9 cellular contexts compared by ENCODE assay signal in genomic region chr14:104393898-104394605, GRCh38.
DNase-seq lines count a peak whose midpoint lies in the region; ATAC-seq and TF ChIP-seq lines count a peak whose summit lies in the region.
"Had no signal": no experiment of that assay in that cellular context is flagged by ENCODE, and none has a peak within 500 bp of the region (broad histone marks: within the 10 kb centered on the region; RNA-seq: fewer than 3 reads in every experiment).

No MANE protein-coding gene starts in this region.

- no peaks in the 10 kb centered on the region for H3K27me3 Mint-ChIP-seq in activated T-cell treated with anti-CD3 and anti-CD28 coated beads, Interleukin-2, amount 50 U/mL, for 4 hours (ENCODE audit: low read depth)

- peak; percentile 59 to 65 for ATAC-seq in activated T-cell treated with anti-CD3 and anti-CD28 coated beads, Interleukin-2, amount 50 U/mL, for 4 hours
- ATAC-seq in left lung (peak; percentile 26), GM19452 (IDR thresholded peaks at IDR 0.05; ENCODE audit: unreplicated experiment) (no peak)

- peak overlapping the region in 1 of 2 donors; percentile 7 for H3K27ac ChIP-seq in left lung
- H3K27ac ChIP-seq in stomach = peak overlapping the region in 1 of 5 donors; percentile 38
- H3K27ac ChIP-seq: epithelial cell of prostate had no signal

- H3K4me1 Mint-ChIP-seq in activated T-cell treated with anti-CD3 and anti-CD28 coated beads, Interleukin-2, amount 50 U/mL, for 4 hours (ENCODE audit: low read depth) = peaks cover 71% of the 10 kb centered on the region

- 35 to 62% (median 42%) methylated on average over 5 to 15 of the region's 15 CpGs for WGBS in stomach, 5 donors

- no peak overlapping the region for H3K4me3 ChIP-seq in left lung
- H3K4me3 ChIP-seq in stomach = no peak overlapping the region

- no peaks in the 10 kb centered on the region for H3K36me3 Mint-ChIP-seq in activated T-cell treated with anti-CD3 and anti-CD28 coated beads, Interleukin-2, amount 50 U/mL, for 4 hours (ENCODE audit: insufficient read depth)

- TF ChIP-seq POLR2A in stomach (IDR thresholded peaks at IDR 0.05) = no peak

- peaks cover 0 to 24% of the 10 kb centered on the region in 2 donors for H3K9me3 ChIP-seq in left lung
- H3K9me3 ChIP-seq in stomach = peaks cover 0 to 27% (median 25%) of the 10 kb centered on the region in 4 donors

- H3K36me3 ChIP-seq in left lung = no peaks in the 10 kb centered on the region
- H3K36me3 ChIP-seq in stomach = no peaks in the 10 kb centered on the region

- intact Hi-C loops in left lung (cut with DNase I) (no loop called here), stomach (cut with DNase I; ENCODE audit: low total_unique reads) (no loop called here)

- no peak for TF ChIP-seq EP300 in stomach (IDR thresholded peaks at IDR 0.05)

- peak; percentile 14 for DNase-seq in NCI-H524 treated with DMSO at 0.1 percent for 48 hours (lab: John Stamatoyannopoulos, UW)
- DNase-seq in activated T-cell treated with anti-CD3 and anti-CD28 coated beads, Interleukin-2, amount 50 U/mL, for 4 hours = peak; percentile 42
- peak in 1 of 2 donors; percentile 70 for DNase-seq in left lung
- peak; percentile 63 for DNase-seq in stomach
- no peak for DNase-seq in hippocampal formation (lab: John Stamatoyannopoulos, UW)
- no peak for DNase-seq in NCI-H1105 (lab: John Stamatoyannopoulos, UW)
- no peak for DNase-seq in AG08396 (ENCODE audit: low spot score)

- peaks cover 13% of the 10 kb centered on the region for H3K9me3 Mint-ChIP-seq in activated T-cell treated with anti-CD3 and anti-CD28 coated beads, Interleukin-2, amount 50 U/mL, for 4 hours

- peaks cover 0 to 3% of the 10 kb centered on the region in 2 donors for H3K27me3 ChIP-seq in left lung
- H3K27me3 ChIP-seq in stomach = peaks cover 0 to 30% (median 0%) of the 10 kb centered on the region in 3 donors

- TF ChIP-seq CTCF in left lung (IDR thresholded peaks at IDR 0.05) (no peak), stomach (IDR thresholded peaks at IDR 0.05) (no peak)

- peaks cover 0 to 18% of the 10 kb centered on the region in 2 donors for H3K4me1 ChIP-seq in left lung
- peaks cover 2 to 12% (median 6%) of the 10 kb centered on the region in 4 donors for H3K4me1 ChIP-seq in stomach

- H3K4me3 Mint-ChIP-seq in activated T-cell treated with anti-CD3 and anti-CD28 coated beads, Interleukin-2, amount 50 U/mL, for 4 hours = peak overlapping the region; percentile 73

Comparison
In these comparisons a context has a peak if more than half of its experiments do, and no peak if none do; other contexts are left out.
1. DNase-seq: peak in NCI-H524 treated with DMSO at 0.1 percent for 48 hours (single experiment), activated T-cell treated with anti-CD3 and anti-CD28 coated beads, Interleukin-2, amount 50 U/mL, for 4 hours (single experiment) and stomach (single experiment); none in hippocampal formation (0 of 2), NCI-H1105 (single experiment) and AG08396 (single experiment).